Comparison of ENCODE assay signal across 8 cellular contexts in the genomic region with DNA sequence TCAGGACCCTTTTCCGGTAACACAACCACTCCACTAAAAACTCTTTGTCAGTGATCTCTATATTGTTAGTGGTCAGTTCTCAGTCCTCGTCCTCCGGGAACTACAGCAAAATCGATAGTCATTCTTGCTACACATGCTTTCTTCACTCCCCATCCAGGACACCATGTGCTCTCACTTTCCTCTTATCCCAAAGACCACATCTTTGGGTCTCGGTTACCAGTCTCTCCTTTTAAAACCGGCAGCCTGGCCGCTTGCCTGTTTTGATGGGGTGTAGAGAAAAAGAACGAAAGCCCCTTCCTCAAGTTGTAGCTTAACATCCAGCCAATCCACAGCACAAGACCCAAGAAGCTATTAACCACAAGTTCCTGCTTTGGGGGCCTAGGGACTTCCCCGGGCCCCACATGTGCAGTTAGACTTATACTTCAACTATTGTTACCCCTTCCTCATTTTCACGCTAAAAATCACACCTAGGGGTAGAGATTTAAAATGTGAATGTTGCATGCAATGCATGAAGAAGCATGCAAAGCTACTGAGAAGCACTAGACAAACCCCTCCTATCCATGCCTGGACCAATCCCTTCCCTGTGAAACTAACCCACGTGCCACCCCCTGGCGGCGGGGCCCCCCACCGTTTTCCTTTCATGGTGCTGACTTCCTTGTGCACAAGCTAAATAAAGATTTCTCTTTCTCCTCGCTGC. TPM values are rescaled to one million over a fixed set of nuclear protein-coding genes. Genes with fewer than 3 reads are reported as not detected.
DNase-seq lines count a peak whose midpoint lies in the region; ATAC-seq and TF ChIP-seq lines count a peak whose summit lies in the region.

No MANE protein-coding gene starts in this region.

- H3K27ac Mint-ChIP-seq in activated naive CD8-positive, alpha-beta T cell treated with anti-CD3 and anti-CD28 coated beads, Interleukin-2, amount 50 U/mL, for 24 hours = peak overlapping the region; percentile 96

- no peaks in the 10 kb centered on the region for H3K36me3 ChIP-seq in DOHH2 (ENCODE audit: control insufficient read depth, low read length)
- H3K36me3 ChIP-seq in psoas muscle (ENCODE audit: insufficient read depth in 1 of 2, low read depth in 1 of 2) = peaks cover 0 to 5% of the 10 kb centered on the region in 2 donors

- peaks cover 40% of the 10 kb centered on the region for H3K4me1 Mint-ChIP-seq in activated naive CD8-positive, alpha-beta T cell treated with anti-CD3 and anti-CD28 coated beads, Interleukin-2, amount 50 U/mL, for 24 hours

- H3K4me3 ChIP-seq in DOHH2 (ENCODE audit: low read length) (peak overlapping the region; percentile 74), psoas muscle (peak overlapping the region; percentile 81), coronary artery (no peak overlapping the region)

- H3K36me3 Mint-ChIP-seq in activated naive CD8-positive, alpha-beta T cell treated with anti-CD3 and anti-CD28 coated beads, Interleukin-2, amount 50 U/mL, for 24 hours (ENCODE audit: low read depth) = peaks cover 23% of the 10 kb centered on the region

- peaks cover 16% of the 10 kb centered on the region for H3K79me2 ChIP-seq in DOHH2 (ENCODE audit: control insufficient read depth, low read length)

- H3K9me3 ChIP-seq in DOHH2 (ENCODE audit: control insufficient read depth, insufficient read depth, low read length) (peaks cover 11% of the 10 kb centered on the region), psoas muscle (peaks cover 3% of the 10 kb centered on the region)

- no peaks in the 10 kb centered on the region for H4K20me1 ChIP-seq in DOHH2 (ENCODE audit: control insufficient read depth, insufficient read depth, low read depth, low read length)

- H3K4me2 ChIP-seq in DOHH2 (ENCODE audit: low read length) = peak overlapping the region; percentile 82

- H3F3A ChIP-seq in DOHH2 (ENCODE audit: control insufficient read depth, insufficient read depth) = peaks cover 7% of the 10 kb centered on the region; the same call in 1 of the 2 replicates

- WGBS in psoas muscle, 3 donors = 83 to 85% (median 83%) methylated on average over 15 of the region's 15 CpGs

- no peaks in the 10 kb centered on the region for H3K27me3 Mint-ChIP-seq in activated naive CD8-positive, alpha-beta T cell treated with anti-CD3 and anti-CD28 coated beads, Interleukin-2, amount 50 U/mL, for 24 hours

- no peaks in the 10 kb centered on the region for H3K9me2 ChIP-seq in DOHH2 (replicated peaks; ENCODE audit: control insufficient read depth, low read length)

- intact Hi-C loops in psoas muscle (cut with DNase I) = loop anchor here (1.0 to 2.0 kb wide), 2 partner anchors 24 kb away; no protein-coding TSS in a partner anchor

- H3K9me3 Mint-ChIP-seq in activated naive CD8-positive, alpha-beta T cell treated with anti-CD3 and anti-CD28 coated beads, Interleukin-2, amount 50 U/mL, for 24 hours = peaks cover 11% of the 10 kb centered on the region

- peak; percentile 20 for ATAC-seq in activated naive CD8-positive, alpha-beta T cell treated with anti-CD3 and anti-CD28 coated beads, Interleukin-2, amount 50 U/mL, for 24 hours
- no peak for ATAC-seq in psoas muscle

- H3K4me1 ChIP-seq in DOHH2 (ENCODE audit: control insufficient read depth, low read length) = peaks cover 41% of the 10 kb centered on the region
- peaks cover 33% of the 10 kb centered on the region for H3K4me1 ChIP-seq in psoas muscle

- TF ChIP-seq CTCF in DOHH2 (IDR thresholded peaks at IDR 0.05; ENCODE audit: low read depth, low read length, poor library complexity, severe bottlenecking) (peak; percentile 33), psoas muscle (IDR thresholded peaks at IDR 0.05) (no peak), coronary artery (IDR thresholded peaks at IDR 0.05) (no peak)

- H3K27me3 ChIP-seq in DOHH2 (ENCODE audit: control insufficient read depth, low read length) (no peaks in the 10 kb centered on the region), psoas muscle (ENCODE audit: insufficient read depth in 3 of 3, low read length in 2 of 3) (no peaks in the 10 kb centered on the region)

- peak overlapping the region; percentile 54 for H3K27ac ChIP-seq in DOHH2 (ENCODE audit: low read depth, low read length)
- H3K27ac ChIP-seq in psoas muscle = peak overlapping the region; percentile 97
- H3K27ac ChIP-seq in coronary artery = no peak overlapping the region

- peak overlapping the region; percentile 89 for H3K4me3 Mint-ChIP-seq in activated naive CD8-positive, alpha-beta T cell treated with anti-CD3 and anti-CD28 coated beads, Interleukin-2, amount 50 U/mL, for 24 hours

- DNase-seq in OCI-M2 (lab: John Stamatoyannopoulos, UW; ENCODE audit: unreplicated experiment) (peak; percentile 86), psoas muscle (no peak), coronary artery (ENCODE audit: low spot score) (no peak), foreskin melanocyte (no peak), NCI-H526 treated with DMSO at 0.1 percent for 48 hours (lab: John Stamatoyannopoulos, UW) (no peak), ecto neural progenitor cell (ENCODE audit: low spot score) (no peak)
- peak; percentile 74 for DNase-seq in activated naive CD8-positive, alpha-beta T cell treated with anti-CD3 and anti-CD28 coated beads, Interleukin-2, amount 50 U/mL, for 24 hours

RNA-seq across cellular contexts. Expression of gene TOLLIP, which starts 1.5 kb away (rescaled TPM):
- 10 to 100 TPM; 45.0 to 74.6 (median 65.6) TPM for total RNA-seq in psoas muscle
- polyA plus RNA-seq in psoas muscle = 10 to 100 TPM; 33.5 to 56.4 (median 49.9) TPM

Comparison
In these comparisons a context has a peak if more than half of its experiments do, and no peak if none do; other contexts are left out.
1. H3K27ac ChIP-seq: peak in DOHH2 (single experiment) and psoas muscle (single experiment); none in coronary artery (0 of 2).
2. DNase-seq: peak in OCI-M2 (single experiment) and activated naive CD8-positive, alpha-beta T cell treated with anti-CD3 and anti-CD28 coated beads, Interleukin-2, amount 50 U/mL, for 24 hours (single experiment); none in psoas muscle (0 of 2), coronary artery (single experiment), foreskin melanocyte (single experiment), NCI-H526 treated with DMSO at 0.1 percent for 48 hours (single experiment) and ecto neural progenitor cell (single experiment).